Comparison of ENCODE assay signal across 1 cellular context in genomic region chr4:82901129-82901718, GRCh38.
TF ChIP-seq lines count a peak whose summit lies in the region.

No MANE protein-coding gene starts in this region.

TF ChIP-seq in K562, 482 proteins besides CTCF, POLR2A, EP300 and RAD21 (continued from another document and continues in another):
- TF ChIP-seq PHF21A (IDR thresholded peaks at IDR 0.05; ENCODE audit: borderline replicate concordance, low read depth) (peak; percentile 4; the same call in 1 of the 2 replicates), ZNF280B (CRISPR knock-in tag; IDR thresholded peaks at IDR 0.05) (no peak), SETDB1 (IDR thresholded peaks at IDR 0.05; ENCODE audit: low read length) (no peak), ZEB2 (IDR thresholded peaks at IDR 0.05) (0 out of 2 replicates have a peak, but pooled peaks have one; percentile 1), HBP1 (CRISPR knock-in tag; IDR thresholded peaks at IDR 0.05) (peak; percentile 13; the same call in 1 of the 2 replicates), CHD1 (IDR thresholded peaks at IDR 0.05; ENCODE audit: low read length) (peak; percentile 91), GABPB1 (CRISPR knock-in tag; IDR thresholded peaks at IDR 0.05) (no peak), ZC3H4 (CRISPR knock-in tag; IDR thresholded peaks at IDR 0.05; ENCODE audit: borderline replicate concordance) (peak; percentile 81; the same call in 1 of the 2 replicates), AFF1 (IDR thresholded peaks at IDR 0.05; ENCODE audit: low read depth in 1 of 2, partially characterized antibody in 2 of 2) (peak; percentile 31 to 72), MTA2 (IDR thresholded peaks at IDR 0.05; ENCODE audit: low read depth) (peak; percentile 28; the same call in 1 of the 2 replicates), SMARCA4 (IDR thresholded peaks at IDR 0.05) (peak; percentile 39; the same call in 1 of the 2 replicates), ZBTB2 (IDR thresholded peaks at IDR 0.05) (no peak), ZBTB17 (CRISPR knock-in tag; IDR thresholded peaks at IDR 0.05) (0 out of 2 replicates have a peak, but pooled peaks have one; percentile 45), NFE2 (IDR thresholded peaks at IDR 0.05; ENCODE audit: low read depth) (0 out of 2 replicates have a peak, but pooled peaks have one; percentile 3), FOXK2 (conservative IDR thresholded peaks at IDR 0.05 in 1 of 2, IDR thresholded peaks at IDR 0.05 in 1 of 2; ENCODE audit: low read depth in 2 of 2) (peak; percentile 0 to 85; a peak in 1 of 4 replicates), ZBTB40 (IDR thresholded peaks at IDR 0.05) (peak; percentile 69; the same call in 1 of the 2 replicates), ZBTB40 (CRISPR knock-in tag; IDR thresholded peaks at IDR 0.05) (no peak), STAT6 (CRISPR knock-in tag; IDR thresholded peaks at IDR 0.05) (no peak), BRD4 (IDR thresholded peaks at IDR 0.05) (peak; percentile 80; the same call in 1 of the 2 replicates), ZNF609 (CRISPR knock-in tag; IDR thresholded peaks at IDR 0.05; ENCODE audit: borderline replicate concordance) (no peak), CREB1 (IDR thresholded peaks at IDR 0.05) (no peak), CREB1 (CRISPR knock-in tag; IDR thresholded peaks at IDR 0.05) (no peak), MAFG (tag; conservative IDR thresholded peaks at IDR 0.05) (0 out of 2 replicates have a peak, but pooled peaks have one; percentile 23), HMBOX1 (IDR thresholded peaks at IDR 0.05) (0 out of 2 replicates have a peak, but pooled peaks have one; percentile 19), ZNF696 (CRISPR knock-in tag; conservative IDR thresholded peaks at IDR 0.05) (no peak)
